19 cellular contexts compared by ENCODE assay signal in genomic region chr1:34639701-34640100, GRCh38.
"Had no signal": no experiment of that assay in that cellular context is flagged by ENCODE, and none has a peak within 500 bp of the region (broad histone marks: within the 10 kb centered on the region; RNA-seq: fewer than 3 reads in every experiment).

No MANE protein-coding gene starts in this region.

- DNase-seq: cortex of kidney; dorsolateral prefrontal cortex; effector CD8-positive, alpha-beta T cell; foreskin fibroblast; mammary epithelial cell; mucosa of descending colon; naive thymus-derived CD8-positive, alpha-beta T cell; nucleus accumbens; ovary; small intestine; stimulated activated CD4-positive, alpha-beta T cell treated with anti-CD3 and anti-CD28 coated beads, Interleukin-12 subunit alpha, Interleukin-12 subunit beta, amount 100 ng/mL, for 4 hours; stimulated activated naive CD8-positive, alpha-beta T cell treated with anti-CD3 and anti-CD28 coated beads, Interleukin-15, Interleukin-2, amounts not matched to agents 100 U/mL and 50 U/mL, for 24 hours; thyroid gland; upper lobe of right lung had no signal

- H3K4me3 Mint-ChIP-seq: naive thymus-derived CD8-positive, alpha-beta T cell had no signal

- H3K27ac ChIP-seq: dorsolateral prefrontal cortex, esophagus muscularis mucosa, ovary, right atrium auricular region, suprapubic skin, thyroid gland, upper lobe of right lung, vagina had no signal

- H3K9me3 ChIP-seq: esophagus muscularis mucosa, mucosa of descending colon, ovary, right atrium auricular region, suprapubic skin, thyroid gland, upper lobe of right lung, vagina had no signal

- H3K27ac Mint-ChIP-seq: naive thymus-derived CD8-positive, alpha-beta T cell had no signal

- ATAC-seq: left lobe of liver; mucosa of descending colon; naive thymus-derived CD8-positive, alpha-beta T cell; stimulated activated naive CD8-positive, alpha-beta T cell treated with anti-CD3 and anti-CD28 coated beads, Interleukin-15, Interleukin-2, amounts not matched to agents 100 U/mL and 50 U/mL, for 24 hours; upper lobe of right lung had no signal

- H3K4me1 ChIP-seq: esophagus muscularis mucosa, right atrium auricular region, suprapubic skin, thyroid gland, upper lobe of right lung, vagina had no signal

- H3K36me3 Mint-ChIP-seq: naive thymus-derived CD8-positive, alpha-beta T cell had no signal

- H3K36me3 ChIP-seq: esophagus muscularis mucosa, ovary, right atrium auricular region, suprapubic skin, thyroid gland, upper lobe of right lung, vagina had no signal

- H3K9me3 Mint-ChIP-seq: naive thymus-derived CD8-positive, alpha-beta T cell had no signal

- H3K4me3 ChIP-seq: dorsolateral prefrontal cortex, esophagus muscularis mucosa, mucosa of descending colon, ovary, right atrium auricular region, suprapubic skin, thyroid gland, upper lobe of right lung, vagina had no signal

- H3K27me3 ChIP-seq: esophagus muscularis mucosa, ovary, right atrium auricular region, suprapubic skin, thyroid gland, vagina had no signal
